13 cellular contexts compared by ENCODE assay signal in the genomic region with DNA sequence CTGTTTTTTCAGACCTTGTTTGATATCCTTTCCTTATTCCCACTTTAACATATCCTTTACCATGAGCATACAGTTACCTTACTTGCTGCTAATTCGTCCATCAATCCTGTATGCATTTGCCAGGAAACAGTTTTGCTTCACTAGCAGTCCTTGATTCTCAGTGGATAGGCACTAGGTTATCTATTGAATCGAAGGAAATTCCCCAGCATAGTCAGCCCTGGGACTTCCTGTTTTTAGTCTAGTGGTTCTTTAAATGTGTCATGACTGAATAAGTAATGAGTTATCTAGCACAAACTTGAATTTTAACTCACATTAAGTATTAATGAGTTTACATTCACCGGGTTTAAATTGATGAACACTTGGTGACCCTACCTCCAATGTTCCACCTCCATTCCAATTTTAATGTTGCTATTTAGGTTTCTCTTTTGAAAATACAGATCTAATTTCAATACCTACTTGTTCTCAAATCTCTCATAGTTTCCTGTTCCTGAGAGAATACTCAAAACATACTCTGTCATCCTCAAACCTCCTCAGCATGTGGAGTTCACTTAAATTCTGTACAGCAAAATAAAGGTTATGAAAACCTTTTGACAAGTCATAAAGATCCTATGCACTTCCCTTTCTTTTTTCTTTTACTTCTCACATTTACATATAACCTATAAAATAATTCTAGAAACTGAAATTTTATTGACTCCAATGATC.
DNase-seq lines count a peak whose midpoint lies in the region; ATAC-seq, FAIRE-seq and TF ChIP-seq lines count a peak whose summit lies in the region.
"Had no signal": no experiment of that assay in that cellular context is flagged by ENCODE, and none has a peak within 500 bp of the region (broad histone marks: within the 10 kb centered on the region; RNA-seq: fewer than 3 reads in every experiment).

No MANE protein-coding gene starts in this region.

- H3K4me1 ChIP-seq in RWPE2 (ENCODE audit: insufficient read depth, poor library complexity, severe bottlenecking): no peaks in the 10 kb centered on the region
- H3K4me1 ChIP-seq: SJSA1 had no signal

- no peak overlapping the region for H3K27ac ChIP-seq in RWPE2 (ENCODE audit: poor library complexity, severe bottlenecking)
- H3K27ac ChIP-seq: SJSA1 had no signal

- CTCF ChIA-PET in Calu3 (lab: Charles Lee): no interaction called here
- CTCF ChIA-PET in activated naive CD4-positive, alpha-beta T cell treated with anti-CD3 and anti-CD28 coated beads for 36 hours (lab: Charles Lee): no interaction called here

- H3K4me3 Mint-ChIP-seq in Calu3 (ENCODE audit: low read depth, unreplicated experiment): no peak overlapping the region
- no peak overlapping the region for H3K4me3 Mint-ChIP-seq in activated naive CD4-positive, alpha-beta T cell treated with anti-CD3 and anti-CD28 coated beads for 36 hours
- H3K4me3 Mint-ChIP-seq: activated naive CD4-positive, alpha-beta T cell treated with anti-CD3 and anti-CD28 coated beads, Interleukin-2, amount 50 U/mL, for 24 hours had no signal

- H3K27me3 Mint-ChIP-seq in Calu3 (ENCODE audit: unreplicated experiment): no peaks in the 10 kb centered on the region
- H3K27me3 Mint-ChIP-seq in activated naive CD4-positive, alpha-beta T cell treated with anti-CD3 and anti-CD28 coated beads for 36 hours (ENCODE audit: low read depth): no peaks in the 10 kb centered on the region
- H3K27me3 Mint-ChIP-seq: activated naive CD4-positive, alpha-beta T cell treated with anti-CD3 and anti-CD28 coated beads, Interleukin-2, amount 50 U/mL, for 24 hours had no signal

- no peaks in the 10 kb centered on the region for H3K9me3 Mint-ChIP-seq in Calu3 (ENCODE audit: low read depth, unreplicated experiment)
- peaks cover 4% of the 10 kb centered on the region for H3K9me3 Mint-ChIP-seq in activated naive CD4-positive, alpha-beta T cell treated with anti-CD3 and anti-CD28 coated beads for 36 hours

- BruUV-seq in Calu3 (replicated peaks; lab: Mats Ljungman, UMichigan): no TSS peak

- no peak overlapping the region for H3K4me3 ChIP-seq in RWPE2 (ENCODE audit: severe bottlenecking)
- H3K4me3 ChIP-seq: SJSA1 had no signal

- peaks cover 13% of the 10 kb centered on the region for H3K4me1 Mint-ChIP-seq in Calu3 (ENCODE audit: low read depth, unreplicated experiment)
- H3K4me1 Mint-ChIP-seq in activated naive CD4-positive, alpha-beta T cell treated with anti-CD3 and anti-CD28 coated beads for 36 hours (ENCODE audit: low read depth): no peaks in the 10 kb centered on the region
- H3K4me1 Mint-ChIP-seq: activated naive CD4-positive, alpha-beta T cell treated with anti-CD3 and anti-CD28 coated beads, Interleukin-2, amount 50 U/mL, for 24 hours had no signal

- no peaks in the 10 kb centered on the region for H3K27me3 ChIP-seq in RWPE2 (ENCODE audit: insufficient read depth, poor library complexity, severe bottlenecking)
- H3K27me3 ChIP-seq: SJSA1 had no signal

- no peak for FAIRE-seq in frontal cortex (lab: Jason Lieb, UNC)

- ATAC-seq in GM19397 (IDR thresholded peaks at IDR 0.05; ENCODE audit: unreplicated experiment) (peak; percentile 90), HG03060 (IDR thresholded peaks at IDR 0.05; ENCODE audit: low read depth, unreplicated experiment) (peak; percentile 86), RWPE2 (ENCODE audit: low read depth) (peak; percentile 45; the same call in 2 of the 3 replicates)

- DNase-seq in Calu3 (no peak), RWPE2 (ENCODE audit: low spot score) (no peak), NCI-H1417 treated with DMSO at 0.1 percent for 48 hours (lab: John Stamatoyannopoulos, UW) (no peak), NCI-H1417 (lab: John Stamatoyannopoulos, UW) (no peak), frontal cortex (ENCODE audit: low spot score in 2 of 2) (no peak)
- no peak for DNase-seq in activated naive CD4-positive, alpha-beta T cell treated with anti-CD3 and anti-CD28 coated beads for 36 hours
- DNase-seq: COR-L47; posterior cingulate gyrus; stimulated activated naive CD4-positive, alpha-beta T cell treated with Interleukin-2 at 50 U/mL for 16 hours had no signal

- no peaks in the 10 kb centered on the region for H3K36me3 Mint-ChIP-seq in Calu3 (ENCODE audit: insufficient read depth, unreplicated experiment)
- no peaks in the 10 kb centered on the region for H3K36me3 Mint-ChIP-seq in activated naive CD4-positive, alpha-beta T cell treated with anti-CD3 and anti-CD28 coated beads for 36 hours (ENCODE audit: low read depth)
- H3K36me3 Mint-ChIP-seq: activated naive CD4-positive, alpha-beta T cell treated with anti-CD3 and anti-CD28 coated beads, Interleukin-2, amount 50 U/mL, for 24 hours had no signal

- H3K9me3 ChIP-seq in RWPE2 (ENCODE audit: severe bottlenecking): no peaks in the 10 kb centered on the region
- H3K9me3 ChIP-seq: SJSA1 had no signal

- H3K27ac Mint-ChIP-seq in Calu3 (ENCODE audit: unreplicated experiment): peak overlapping the region; percentile 39
- H3K27ac Mint-ChIP-seq in activated naive CD4-positive, alpha-beta T cell treated with anti-CD3 and anti-CD28 coated beads for 36 hours: no peak overlapping the region
- H3K27ac Mint-ChIP-seq: activated naive CD4-positive, alpha-beta T cell treated with anti-CD3 and anti-CD28 coated beads, Interleukin-2, amount 50 U/mL, for 24 hours had no signal

- TF ChIP-seq CTCF in Calu3 (IDR thresholded peaks at IDR 0.05; ENCODE audit: unreplicated experiment): no peak
- TF ChIP-seq CTCF in RWPE2 (IDR thresholded peaks at IDR 0.05; ENCODE audit: poor library complexity, severe bottlenecking): no peak

- intact Hi-C loops in Calu3 (cut with micrococcal nuclease; ENCODE audit: unreplicated experiment): no loop called here
- intact Hi-C loops in activated naive CD4-positive, alpha-beta T cell treated with anti-CD3 and anti-CD28 coated beads for 36 hours (cut with micrococcal nuclease): no loop called here

- no peaks in the 10 kb centered on the region for H3K36me3 ChIP-seq in RWPE2 (ENCODE audit: low read depth)
- H3K36me3 ChIP-seq: SJSA1 had no signal
